In genomic region chr2:118882693-118883336, GRCh38 we compare ENCODE assay signal across 1 cellular context.
TF ChIP-seq lines count a peak whose summit lies in the region.

No MANE protein-coding gene starts in this region.

TF ChIP-seq in HEK293, 187 proteins besides CTCF, POLR2A, EP300 and RAD21 (continued from another document):
- TF ChIP-seq ZBTB10 (tag by site-specific recombination; IDR thresholded peaks at IDR 0.05), result peak; percentile 50; the same call in 1 of the 2 replicates
- peak; percentile 83 for TF ChIP-seq ZNF654 (tag by site-specific recombination; IDR thresholded peaks at IDR 0.05; ENCODE audit: low read depth)
- no peak for TF ChIP-seq GFI1B (tag by site-specific recombination; IDR thresholded peaks at IDR 0.05)
- TF ChIP-seq ZNF660 (tag by site-specific recombination; IDR thresholded peaks at IDR 0.05), result 0 out of 2 replicates have a peak, but pooled peaks have one; percentile 33
